In the genomic region with DNA sequence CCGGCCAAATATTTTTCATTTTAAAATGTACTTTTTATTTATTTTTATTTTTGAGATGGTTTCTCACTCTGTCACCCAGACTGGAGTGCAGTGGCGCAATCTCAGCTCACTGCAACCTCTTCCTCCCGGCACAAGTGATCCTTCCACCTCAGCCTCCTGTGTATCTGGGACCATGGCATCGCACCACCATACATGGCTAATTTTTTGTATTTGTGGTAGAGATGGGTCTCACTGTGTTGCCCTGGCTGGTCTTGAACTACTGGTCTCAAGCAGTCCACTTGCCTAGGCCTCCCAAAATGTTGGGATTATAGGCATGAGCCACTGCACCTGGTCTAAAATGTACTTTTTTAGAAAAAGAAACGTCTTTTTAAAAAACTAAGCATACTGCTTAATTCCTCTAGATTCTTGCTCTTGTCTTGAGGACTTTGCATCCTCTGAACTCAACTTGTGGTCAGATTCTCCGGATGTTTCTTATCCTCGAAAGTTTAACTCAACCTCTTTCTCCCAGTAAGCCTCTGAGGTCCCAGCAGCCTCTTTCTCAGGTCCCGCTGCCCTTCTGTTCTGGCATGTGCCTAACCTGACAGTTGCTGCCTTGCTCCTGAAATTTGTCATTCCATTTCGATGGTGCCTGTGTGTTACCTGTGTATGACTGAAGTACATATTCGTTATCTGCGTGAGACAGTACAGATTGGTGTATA, we compare ENCODE assay signal across 15 cellular contexts.
A peak's percentile ranks its signal among the peaks of the same experiment; 100 is the strongest.
DNase-seq lines count a peak whose midpoint lies in the region; ATAC-seq and TF ChIP-seq lines count a peak whose summit lies in the region.
"Had no signal": no experiment of that assay in that cellular context is flagged by ENCODE, and none has a peak within 500 bp of the region (broad histone marks: within the 10 kb centered on the region; RNA-seq: fewer than 3 reads in every experiment).

No MANE protein-coding gene starts in this region.

- H3K36me3 Mint-ChIP-seq in WTC11 = no peaks in the 10 kb centered on the region

- TF ChIP-seq POLR2A in sigmoid colon (IDR thresholded peaks at IDR 0.05) = no peak

- H3K4me3 ChIP-seq in sigmoid colon = no peak overlapping the region
- H3K4me3 ChIP-seq: left ventricle myocardium inferior, thyroid gland had no signal

- no peak for ATAC-seq in WTC11
- no peak for ATAC-seq in GM19023 (IDR thresholded peaks at IDR 0.05; ENCODE audit: unreplicated experiment)

- H3K4me3 Mint-ChIP-seq in WTC11 = no peak overlapping the region

- TF ChIP-seq EP300 in sigmoid colon (IDR thresholded peaks at IDR 0.05) = no peak

- CTCF ChIA-PET in WTC11 (lab: Charles Lee) = no interaction called here

- DNase-seq in EH (ENCODE audit: low read depth) = peak; percentile 63
- DNase-seq in WTC11 (ENCODE audit: low spot score) = no peak
- peak; percentile 46 for DNase-seq in glomerular visceral epithelial cell (ENCODE audit: extremely low spot score)
- DNase-seq in sigmoid colon = no peak
- DNase-seq in cortex of kidney (lab: John Stamatoyannopoulos, UW) = no peak
- DNase-seq in NCI-H524 (lab: John Stamatoyannopoulos, UW) = no peak
- DNase-seq in GM10266 (ENCODE audit: extremely low spot score) = no peak
- DNase-seq: activated CD4-positive, alpha-beta T cell treated with anti-CD3 and anti-CD28 coated beads, Interleukin-2, amount 50 U/mL, for 1 hour; DMS79 treated with DMSO at 0.1 percent for 48 hours; left ventricle myocardium inferior; NCI-H146; NCI-H510A; occipital lobe; thyroid gland had no signal

- TF ChIP-seq CTCF in WTC11 (IDR thresholded peaks at IDR 0.05) (no peak), sigmoid colon (IDR thresholded peaks at IDR 0.05) (no peak), GM10266 (IDR thresholded peaks at IDR 0.05; ENCODE audit: control insufficient read depth, insufficient read depth, low read depth, missing control alignments) (no peak)

- 30 to 61% methylated on average over 11 of the region's 11 CpGs for WGBS in sigmoid colon, 2 donors

- H3K27me3 Mint-ChIP-seq in WTC11 (ENCODE audit: low read depth) = no peaks in the 10 kb centered on the region

- H3K4me1 Mint-ChIP-seq in WTC11 = peaks cover 49% of the 10 kb centered on the region

- H3K36me3 ChIP-seq in sigmoid colon = no peaks in the 10 kb centered on the region
- H3K36me3 ChIP-seq: left ventricle myocardium inferior, thyroid gland had no signal

- POLR2A ChIA-PET in WTC11 (lab: Charles Lee) = no interaction called here

- H3K9me3 ChIP-seq in sigmoid colon = no peaks in the 10 kb centered on the region
- H3K9me3 ChIP-seq: left ventricle myocardium inferior, thyroid gland had no signal

- intact Hi-C loops in sigmoid colon (cut with DNase I) = no loop called here

- peaks cover 0 to 90% (median 82%) of the 10 kb centered on the region in 4 donors for H3K4me1 ChIP-seq in sigmoid colon

- no peaks in the 10 kb centered on the region for H3K9me3 Mint-ChIP-seq in WTC11

- no peak overlapping the region; the same call in 1 of the 2 replicates for H3K27ac Mint-ChIP-seq in WTC11

- H3K27ac ChIP-seq in sigmoid colon = peak overlapping the region; percentile 75 to 82 (median 76)
- H3K27ac ChIP-seq: thyroid gland had no signal

- no peaks in the 10 kb centered on the region for H3K27me3 ChIP-seq in sigmoid colon
- H3K27me3 ChIP-seq: thyroid gland had no signal

TF ChIP-seq in WTC11, 78 proteins besides CTCF, POLR2A, EP300 and RAD21:
- no peak for TF ChIP-seq ELF4 (CRISPR knock-in tag; IDR thresholded peaks at IDR 0.05; ENCODE audit: low read depth)
- TF ChIP-seq, protein P1, sequence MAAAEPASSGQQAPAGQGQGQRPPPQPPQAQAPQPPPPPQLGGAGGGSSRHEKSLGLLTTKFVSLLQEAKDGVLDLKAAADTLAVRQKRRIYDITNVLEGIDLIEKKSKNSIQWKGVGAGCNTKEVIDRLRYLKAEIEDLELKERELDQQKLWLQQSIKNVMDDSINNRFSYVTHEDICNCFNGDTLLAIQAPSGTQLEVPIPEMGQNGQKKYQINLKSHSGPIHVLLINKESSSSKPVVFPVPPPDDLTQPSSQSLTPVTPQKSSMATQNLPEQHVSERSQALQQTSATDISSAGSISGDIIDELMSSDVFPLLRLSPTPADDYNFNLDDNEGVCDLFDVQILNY (CRISPR knock-in tag; IDR thresholded peaks at IDR 0.05) = no peak
- TF ChIP-seq NR2C2 (CRISPR knock-in tag; IDR thresholded peaks at IDR 0.05) = no peak
- no peak for TF ChIP-seq FOXP1 (CRISPR knock-in tag; IDR thresholded peaks at IDR 0.05; ENCODE audit: borderline replicate concordance)
- no peak for TF ChIP-seq TP53 (CRISPR knock-in tag; IDR thresholded peaks at IDR 0.05)
- TF ChIP-seq PRRX2 (CRISPR knock-in tag; IDR thresholded peaks at IDR 0.05) = no peak
- TF ChIP-seq ZNF121 (CRISPR knock-in tag; IDR thresholded peaks at IDR 0.05) = peak; percentile 79
TF ChIP-seq in WTC11: peak in this region for 1.

Comparison
In these comparisons a context has a peak if more than half of its experiments do, and no peak if none do; other contexts are left out.
1. DNase-seq: peak in EH (single experiment) and glomerular visceral epithelial cell (single experiment); none in WTC11 (single experiment), sigmoid colon (single experiment), cortex of kidney (single experiment), NCI-H524 (0 of 2) and GM10266 (single experiment).